12 cellular contexts compared by ENCODE assay signal in the genomic region with DNA sequence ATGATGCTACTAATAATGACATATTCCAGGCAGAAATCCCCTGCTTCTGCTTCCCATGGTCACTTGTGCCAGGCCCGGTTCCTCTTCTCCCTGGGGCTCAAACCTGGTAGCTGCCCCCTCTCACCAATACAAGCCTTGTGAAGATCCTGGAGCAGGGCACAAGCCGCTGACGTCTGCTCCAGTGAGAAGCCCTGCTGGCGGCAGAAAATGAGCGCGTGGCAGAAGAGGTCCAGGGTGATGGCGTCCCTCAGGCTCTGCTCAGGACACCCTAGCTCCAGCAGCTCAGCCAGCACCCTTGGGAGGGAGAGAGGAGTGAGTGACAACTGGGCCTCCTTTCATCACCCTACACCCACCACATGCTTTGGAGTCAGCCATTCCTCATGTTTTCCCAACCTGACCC. TPM values are rescaled to one million over a fixed set of nuclear protein-coding genes. Genes with fewer than 3 reads are reported as not detected.
DNase-seq lines count a peak whose midpoint lies in the region; ATAC-seq and TF ChIP-seq lines count a peak whose summit lies in the region.
"Had no signal": no experiment of that assay in that cellular context is flagged by ENCODE, and none has a peak within 500 bp of the region (broad histone marks: within the 10 kb centered on the region; RNA-seq: fewer than 3 reads in every experiment).

No MANE protein-coding gene starts in this region.

- no peak for DNase-seq in activated CD4-positive, alpha-beta T cell treated with anti-CD3 and anti-CD28 coated beads, Interleukin-2, amount 10 ng/mL, durations not matched to agents 24 days and 14 days
- no peak for DNase-seq in activated CD4-positive, alpha-beta T cell treated with anti-CD3 and anti-CD28 coated beads for 1 hour
- peak; percentile 36 for DNase-seq in NB4 (ENCODE audit: low read depth)
- no peak for DNase-seq in chondrocyte (ENCODE audit: low spot score)
- no peak for DNase-seq in osteocyte (ENCODE audit: extremely low spot score, unreplicated experiment)
- DNase-seq in transverse colon, result no peak
- DNase-seq in stimulated activated CD8-positive, alpha-beta memory T cell treated with anti-CD3 and anti-CD28 coated beads, Interleukin-4, amount 100 ng/mL, for 48 hours, result no peak
- DNase-seq: ACHN, hippocampal formation had no signal

- no peak for TF ChIP-seq CTCF in NB4 (IDR thresholded peaks at IDR 0.05; ENCODE audit: low read depth, low read length)
- no peak for TF ChIP-seq CTCF in chondrocyte (IDR thresholded peaks at IDR 0.05)
- no peak for TF ChIP-seq CTCF in osteocyte (IDR thresholded peaks at IDR 0.05)
- TF ChIP-seq CTCF in transverse colon (IDR thresholded peaks at IDR 0.05), result no peak

- in situ Hi-C loops in transverse colon (cut with MboI; ENCODE audit: low pct_ligation_motif_present in 1 of 4, low pct_unique_long_range_greater_than_20kb in 1 of 4, low sequenced_read_pairs in 3 of 4), result no loop called here

- peaks cover 22% of the 10 kb centered on the region for H3K4me1 Mint-ChIP-seq in activated CD4-positive, alpha-beta T cell treated with anti-CD3 and anti-CD28 coated beads, Interleukin-2, amount 10 ng/mL, durations not matched to agents 24 days and 14 days
- H3K4me1 Mint-ChIP-seq in chondrocyte (ENCODE audit: low read depth) (peaks cover 30% of the 10 kb centered on the region), osteocyte (ENCODE audit: unreplicated experiment) (peaks cover 22% of the 10 kb centered on the region)

- peaks cover 0 to 13% (median 6%) of the 10 kb centered on the region in 4 donors for H3K36me3 ChIP-seq in transverse colon

- H3K4me3 Mint-ChIP-seq in activated CD4-positive, alpha-beta T cell treated with anti-CD3 and anti-CD28 coated beads, Interleukin-2, amount 10 ng/mL, durations not matched to agents 24 days and 14 days, result peak overlapping the region; percentile 97
- H3K4me3 Mint-ChIP-seq in chondrocyte (ENCODE audit: unreplicated experiment), result no peak overlapping the region
- peak overlapping the region; percentile 26 for H3K4me3 Mint-ChIP-seq in osteocyte (ENCODE audit: unreplicated experiment)

- H3K27ac Mint-ChIP-seq in activated CD4-positive, alpha-beta T cell treated with anti-CD3 and anti-CD28 coated beads, Interleukin-2, amount 10 ng/mL, durations not matched to agents 24 days and 14 days, result no peak overlapping the region
- H3K27ac Mint-ChIP-seq in chondrocyte (ENCODE audit: unreplicated experiment), result peak overlapping the region; percentile 49
- no peak overlapping the region for H3K27ac Mint-ChIP-seq in osteocyte (ENCODE audit: unreplicated experiment)

- no peaks in the 10 kb centered on the region for H3K9me3 ChIP-seq in transverse colon
- H3K9me3 ChIP-seq: esophagus muscularis mucosa, left lung had no signal

- WGBS in transverse colon (ENCODE audit: low coverage in 1 of 2), 2 donors, result 94% methylated on average over 7 of the region's 7 CpGs; no CpG with 5 or more reads in 1 of the 2 donors

- intact Hi-C loops in activated CD4-positive, alpha-beta T cell treated with anti-CD3 and anti-CD28 coated beads, Interleukin-2, amount 10 ng/mL, durations not matched to agents 24 days and 14 days (cut with micrococcal nuclease), result loop anchor here (5.0 kb wide), 2 partner anchors 103 to 132 kb away; a partner anchor contains a TSS
- intact Hi-C loops in transverse colon (cut with DNase I; ENCODE audit: low total_unique reads), result loop anchor here (5.0 to 10.0 kb wide), 2 partner anchors 55 to 657 kb away; no protein-coding TSS in a partner anchor

- no peak for ATAC-seq in HG02642 (IDR thresholded peaks at IDR 0.05; ENCODE audit: poor library complexity, unreplicated experiment)
- ATAC-seq: left lung had no signal

- H3K4me1 ChIP-seq in transverse colon, result peaks cover 20 to 29% (median 25%) of the 10 kb centered on the region in 4 donors

- TF ChIP-seq POLR2A in NB4 (IDR thresholded peaks at IDR 0.05; ENCODE audit: extremely low read depth, insufficient read length) (no peak), transverse colon (IDR thresholded peaks at IDR 0.05) (no peak)

- H3K27me3 Mint-ChIP-seq in activated CD4-positive, alpha-beta T cell treated with anti-CD3 and anti-CD28 coated beads, Interleukin-2, amount 10 ng/mL, durations not matched to agents 24 days and 14 days, result no peaks in the 10 kb centered on the region
- no peaks in the 10 kb centered on the region for H3K27me3 Mint-ChIP-seq in chondrocyte (ENCODE audit: low read depth)
- H3K27me3 Mint-ChIP-seq in osteocyte (ENCODE audit: unreplicated experiment), result no peaks in the 10 kb centered on the region

- H3K36me3 Mint-ChIP-seq in activated CD4-positive, alpha-beta T cell treated with anti-CD3 and anti-CD28 coated beads, Interleukin-2, amount 10 ng/mL, durations not matched to agents 24 days and 14 days (ENCODE audit: low read depth), result peaks cover 31% of the 10 kb centered on the region
- H3K36me3 Mint-ChIP-seq in chondrocyte (ENCODE audit: low read depth), result peaks cover 5% of the 10 kb centered on the region
- H3K36me3 Mint-ChIP-seq in osteocyte (ENCODE audit: unreplicated experiment), result peaks cover 16% of the 10 kb centered on the region

- no peaks in the 10 kb centered on the region for H3K27me3 ChIP-seq in transverse colon
- H3K27me3 ChIP-seq: esophagus muscularis mucosa, left lung had no signal

- H3K4me3 ChIP-seq in NB4 (ENCODE audit: low read depth, low read length) (peak overlapping the region; percentile 94), transverse colon (no peak overlapping the region)

- H3K27ac ChIP-seq in transverse colon, result no peak overlapping the region
- H3K27ac ChIP-seq: esophagus muscularis mucosa had no signal

- H3K9me3 Mint-ChIP-seq in activated CD4-positive, alpha-beta T cell treated with anti-CD3 and anti-CD28 coated beads, Interleukin-2, amount 10 ng/mL, durations not matched to agents 24 days and 14 days, result no peaks in the 10 kb centered on the region
- no peaks in the 10 kb centered on the region for H3K9me3 Mint-ChIP-seq in chondrocyte (ENCODE audit: low read depth)
- no peaks in the 10 kb centered on the region for H3K9me3 Mint-ChIP-seq in osteocyte (ENCODE audit: unreplicated experiment)

- no peak for TF ChIP-seq EP300 in transverse colon (IDR thresholded peaks at IDR 0.05; ENCODE audit: low read depth)

RNA-seq across cellular contexts. Expression of a gene that starts 1.7 kb away (rescaled TPM):
- total RNA-seq in activated CD4-positive, alpha-beta T cell treated with anti-CD3 and anti-CD28 coated beads, Interleukin-2, amount 10 ng/mL, durations not matched to agents 24 days and 14 days, result 4.0 and 4.2 TPM in 2 replicates
- total RNA-seq in chondrocyte (6.3 to 10.0 TPM (median 7.1 TPM) in 3 replicates), osteocyte (5.0 and 9.7 TPM in 2 replicates), transverse colon (10 to 100 TPM in 1 of 4 donors, 1 to 10 TPM in 3; 3.3 to 15.5 (median 6.0) TPM)

RNA-seq across cellular contexts. Expression of a gene that starts 2.0 kb away (rescaled TPM):
- total RNA-seq in activated CD4-positive, alpha-beta T cell treated with anti-CD3 and anti-CD28 coated beads, Interleukin-2, amount 10 ng/mL, durations not matched to agents 24 days and 14 days, result 95.4 and 100 TPM in 2 replicates
- 71.1 to 104 TPM (median 78.6 TPM) in 3 replicates for total RNA-seq in chondrocyte
- 116 and 118 TPM in 2 replicates for total RNA-seq in osteocyte
- 100 to 1,000 TPM in 1 of 4 donors, 10 to 100 TPM in 3; 55.3 to 105 (median 77.8) TPM for total RNA-seq in transverse colon

RNA-seq across cellular contexts. Expression of a gene that starts 11.9 kb away (rescaled TPM):
- 39.5 and 41.0 TPM in 2 replicates for total RNA-seq in activated CD4-positive, alpha-beta T cell treated with anti-CD3 and anti-CD28 coated beads, Interleukin-2, amount 10 ng/mL, durations not matched to agents 24 days and 14 days
- total RNA-seq in chondrocyte, result 18.8 to 28.1 TPM (median 19.0 TPM) in 3 replicates
- 28.6 and 31.1 TPM in 2 replicates for total RNA-seq in osteocyte
- total RNA-seq in transverse colon, result 100 to 1,000 TPM in 1 of 4 donors, 10 to 100 TPM in 3; 41.1 to 152 (median 66.4) TPM

RNA-seq across cellular contexts. Expression of a gene that starts 26.8 kb away (rescaled TPM):
- 2.5 and 2.6 TPM in 2 replicates for total RNA-seq in activated CD4-positive, alpha-beta T cell treated with anti-CD3 and anti-CD28 coated beads, Interleukin-2, amount 10 ng/mL, durations not matched to agents 24 days and 14 days
- 18.8 to 20.2 TPM (median 18.9 TPM) in 3 replicates for total RNA-seq in chondrocyte
- 26.7 and 27.2 TPM in 2 replicates for total RNA-seq in osteocyte
- 10 to 100 TPM; 13.5 to 29.9 (median 16.4) TPM for total RNA-seq in transverse colon
